15 cellular contexts compared by ENCODE assay signal in genomic region chr1:216045400-216045799, GRCh38.
DNase-seq lines count a peak whose midpoint lies in the region; ATAC-seq, FAIRE-seq and TF ChIP-seq lines count a peak whose summit lies in the region.
"Had no signal": no experiment of that assay in that cellular context is flagged by ENCODE, and none has a peak within 500 bp of the region (broad histone marks: within the 10 kb centered on the region; RNA-seq: fewer than 3 reads in every experiment).

No MANE protein-coding gene starts in this region.

- peaks cover 8 to 24% of the 10 kb centered on the region in 2 donors for H3K9me3 Mint-ChIP-seq in effector memory CD8-positive, alpha-beta T cell
- H3K9me3 Mint-ChIP-seq in CD14-positive monocyte, result no peaks in the 10 kb centered on the region

- no peaks in the 10 kb centered on the region for H3K27me3 ChIP-seq in kidney epithelial cell (ENCODE audit: control insufficient read depth, insufficient read depth, low read length)

- FAIRE-seq in HTR-8/SVneo (lab: Jason Lieb, UNC), result no peak
- FAIRE-seq: kidney had no signal

- H3K4me1 Mint-ChIP-seq in effector memory CD8-positive, alpha-beta T cell (ENCODE audit: low read depth in 2 of 2), result no peaks in the 10 kb centered on the region
- no peaks in the 10 kb centered on the region for H3K4me1 Mint-ChIP-seq in CD14-positive monocyte
- H3K4me1 Mint-ChIP-seq: activated CD8-positive, alpha-beta memory T cell treated with anti-CD3 and anti-CD28 coated beads, Interleukin-2, amount 10 ng/mL, durations not matched to agents 7 days and 5 days; naive thymus-derived CD8-positive, alpha-beta T cell had no signal

- H3K4me3 ChIP-seq in astrocyte of the spinal cord (ENCODE audit: low read depth, low read length) (no peak overlapping the region), kidney epithelial cell (ENCODE audit: low read depth, low read length) (no peak overlapping the region)
- H3K4me3 ChIP-seq: PC-9 had no signal

- no peak for TF ChIP-seq CTCF in astrocyte of the spinal cord (IDR thresholded peaks at IDR 0.05; ENCODE audit: low read depth, low read length)
- TF ChIP-seq CTCF in kidney epithelial cell (IDR thresholded peaks at IDR 0.05; ENCODE audit: insufficient read depth, low read length, poor library complexity, severe bottlenecking), result no peak
- no peak for TF ChIP-seq CTCF in CD14-positive monocyte (IDR thresholded peaks at IDR 0.05)

- no peaks in the 10 kb centered on the region for H3K27me3 Mint-ChIP-seq in effector memory CD8-positive, alpha-beta T cell
- no peaks in the 10 kb centered on the region for H3K27me3 Mint-ChIP-seq in CD14-positive monocyte (ENCODE audit: low read depth in 3 of 3)
- H3K27me3 Mint-ChIP-seq: activated CD8-positive, alpha-beta memory T cell treated with anti-CD3 and anti-CD28 coated beads, Interleukin-2, amount 10 ng/mL, durations not matched to agents 7 days and 5 days; naive thymus-derived CD8-positive, alpha-beta T cell had no signal

- ATAC-seq in effector memory CD8-positive, alpha-beta T cell (replicated peaks), result no peak
- ATAC-seq in HG03280 (IDR thresholded peaks at IDR 0.05; ENCODE audit: unreplicated experiment), result no peak
- ATAC-seq: activated CD8-positive, alpha-beta memory T cell treated with anti-CD3 and anti-CD28 coated beads, Interleukin-2, amount 10 ng/mL, durations not matched to agents 7 days and 5 days; CD8-positive, alpha-beta T cell; naive thymus-derived CD8-positive, alpha-beta T cell had no signal

- intact Hi-C loops in CD14-positive monocyte (cut with micrococcal nuclease), result no loop called here

- H3K4me3 Mint-ChIP-seq in effector memory CD8-positive, alpha-beta T cell, result no peak overlapping the region
- H3K4me3 Mint-ChIP-seq in CD14-positive monocyte, result no peak overlapping the region
- H3K4me3 Mint-ChIP-seq: activated CD8-positive, alpha-beta memory T cell treated with anti-CD3 and anti-CD28 coated beads, Interleukin-2, amount 10 ng/mL, durations not matched to agents 7 days and 5 days; CD8-positive, alpha-beta T cell; naive thymus-derived CD8-positive, alpha-beta T cell had no signal

- DNase-seq in AG20443 (ENCODE audit: low spot score) (peak; percentile 56), HTR-8/SVneo (ENCODE audit: insufficient read length, low spot score) (peak; percentile 29), astrocyte of the spinal cord (ENCODE audit: low read depth, low spot score) (peak; percentile 94), kidney epithelial cell (ENCODE audit: low read depth) (peak; percentile 96), amygdala (lab: John Stamatoyannopoulos, UW) (no peak), CD14-positive monocyte (ENCODE audit: low spot score) (no peak)
- no peak for DNase-seq in effector memory CD8-positive, alpha-beta T cell
- DNase-seq: activated CD8-positive, alpha-beta memory T cell treated with anti-CD3 and anti-CD28 coated beads, Interleukin-2, amount 10 ng/mL, durations not matched to agents 7 days and 5 days; CD8-positive, alpha-beta T cell; H7; kidney; naive thymus-derived CD8-positive, alpha-beta T cell; NCI-H2081; PC-9 had no signal

- no peak overlapping the region for H3K27ac Mint-ChIP-seq in effector memory CD8-positive, alpha-beta T cell
- no peak overlapping the region for H3K27ac Mint-ChIP-seq in CD14-positive monocyte
- H3K27ac Mint-ChIP-seq: activated CD8-positive, alpha-beta memory T cell treated with anti-CD3 and anti-CD28 coated beads, Interleukin-2, amount 10 ng/mL, durations not matched to agents 7 days and 5 days; CD8-positive, alpha-beta T cell; naive thymus-derived CD8-positive, alpha-beta T cell had no signal

- in situ Hi-C loops in astrocyte of the spinal cord (cut with HindIII; ENCODE audit: low sequenced_read_pairs), result no loop called here

- H3K36me3 ChIP-seq in kidney epithelial cell (ENCODE audit: control insufficient read depth, insufficient read depth, low read length), result no peaks in the 10 kb centered on the region

- H3K36me3 Mint-ChIP-seq in effector memory CD8-positive, alpha-beta T cell (ENCODE audit: insufficient read depth), result no peaks in the 10 kb centered on the region
- no peaks in the 10 kb centered on the region for H3K36me3 Mint-ChIP-seq in CD14-positive monocyte
- H3K36me3 Mint-ChIP-seq: activated CD8-positive, alpha-beta memory T cell treated with anti-CD3 and anti-CD28 coated beads, Interleukin-2, amount 10 ng/mL, durations not matched to agents 7 days and 5 days; CD8-positive, alpha-beta T cell; naive thymus-derived CD8-positive, alpha-beta T cell had no signal

Comparison
In these comparisons a context has a peak if more than half of its experiments do, and no peak if none do; other contexts are left out.
1. DNase-seq: peak in AG20443 (single experiment), HTR-8/SVneo (single experiment), astrocyte of the spinal cord (single experiment) and kidney epithelial cell (single experiment); none in effector memory CD8-positive, alpha-beta T cell (0 of 3), amygdala (0 of 56) and CD14-positive monocyte (single experiment).